9 cellular contexts compared by ENCODE assay signal in genomic region chrX:150546711-150547153, GRCh38. TPM values are rescaled to one million over a fixed set of nuclear protein-coding genes. Genes with fewer than 3 reads are reported as not detected.
DNase-seq lines count a peak whose midpoint lies in the region; ATAC-seq and TF ChIP-seq lines count a peak whose summit lies in the region.
"Had no signal": no experiment of that assay in that cellular context is flagged by ENCODE, and none has a peak within 500 bp of the region (broad histone marks: within the 10 kb centered on the region; RNA-seq: fewer than 3 reads in every experiment).

No MANE protein-coding gene starts in this region.

- H3K27ac ChIP-seq in dorsolateral prefrontal cortex = peak overlapping the region in 56 of 59 donors; percentile 23 to 93 (median 83)

- H3K27me3 Mint-ChIP-seq in CD14-positive monocyte (ENCODE audit: low read depth in 3 of 3) (no peaks in the 10 kb centered on the region), osteocyte (ENCODE audit: unreplicated experiment) (no peaks in the 10 kb centered on the region)

- CTCF ChIA-PET in HEK293T (lab: Yijun Ruan, JAX) = no interaction called here

- H3K36me3 Mint-ChIP-seq in CD14-positive monocyte (no peaks in the 10 kb centered on the region), osteocyte (ENCODE audit: unreplicated experiment) (no peaks in the 10 kb centered on the region)

- H3K9me3 Mint-ChIP-seq in CD14-positive monocyte = peaks cover 0 to 2% (median 0%) of the 10 kb centered on the region in 7 donors
- no peaks in the 10 kb centered on the region for H3K9me3 Mint-ChIP-seq in osteocyte (ENCODE audit: unreplicated experiment)

- DNase-seq in CD14-positive monocyte (ENCODE audit: low spot score) (peak; percentile 49), T-helper 1 cell (peak; percentile 13 to 38 (median 29)), dorsolateral prefrontal cortex (no peak), osteocyte (ENCODE audit: extremely low spot score, unreplicated experiment) (no peak), HEK293T (ENCODE audit: extremely low spot score) (no peak)
- DNase-seq: NCI-H146 had no signal

- H3K4me3 Mint-ChIP-seq in CD14-positive monocyte (peak overlapping the region; percentile 68 to 73), osteocyte (ENCODE audit: unreplicated experiment) (peak overlapping the region; percentile 29)

- peak overlapping the region in 4 of 59 donors; percentile 52 to 60 (median 57) for H3K4me3 ChIP-seq in dorsolateral prefrontal cortex

- H3K4me1 Mint-ChIP-seq in CD14-positive monocyte (peaks cover 30% of the 10 kb centered on the region), osteocyte (ENCODE audit: unreplicated experiment) (peaks cover 15% of the 10 kb centered on the region)

- peak overlapping the region; percentile 31 to 77 (median 60) for H3K27ac Mint-ChIP-seq in CD14-positive monocyte
- H3K27ac Mint-ChIP-seq in osteocyte (ENCODE audit: unreplicated experiment) = peak overlapping the region; percentile 44

- H3K27me3 ChIP-seq in dorsolateral prefrontal cortex = peaks cover 0 to 62% (median 9%) of the 10 kb centered on the region in 45 donors

- ATAC-seq in HG03139 (IDR thresholded peaks at IDR 0.05; ENCODE audit: unreplicated experiment) = no peak
- ATAC-seq in GM19351 (IDR thresholded peaks at IDR 0.05; ENCODE audit: unreplicated experiment) = no peak
- no peak for ATAC-seq in GM19035 (IDR thresholded peaks at IDR 0.05; ENCODE audit: unreplicated experiment)

- POLR2A ChIA-PET in HEK293T (lab: Yijun Ruan, JAX) = no interaction called here

- intact Hi-C loops in CD14-positive monocyte (cut with micrococcal nuclease) = no loop called here
- intact Hi-C loops in dorsolateral prefrontal cortex (cut with DNase I) = loop anchor here (2.0 to 10.0 kb wide), 3 partner anchors 22 to 182 kb away; partner anchors contain the start of genes MAMLD1 (in 1 of the 2) and MTM1 (in 1 of the 2)

- TF ChIP-seq CTCF in CD14-positive monocyte (IDR thresholded peaks at IDR 0.05) (no peak), dorsolateral prefrontal cortex (IDR thresholded peaks at IDR 0.05 in 54 of 56, conservative IDR thresholded peaks at IDR 0.05 in 2 of 56; ENCODE audit: low read depth in 1 of 56, partially characterized antibody in 56 of 56) (no peak), osteocyte (IDR thresholded peaks at IDR 0.05) (no peak)

TF ChIP-seq in HEK293T, 16 proteins besides CTCF, POLR2A, EP300 and RAD21:
- no peak for TF ChIP-seq NFRKB (IDR thresholded peaks at IDR 0.05)
- no peak for TF ChIP-seq PKNOX1 (IDR thresholded peaks at IDR 0.05)
- TF ChIP-seq BHLHE40 (IDR thresholded peaks at IDR 0.05; ENCODE audit: borderline replicate concordance) = no peak

RNA-seq across cellular contexts. Expression of gene MTM1, which starts 21.7 kb away (rescaled TPM):
- 10 to 100 TPM; 17.0 to 23.4 TPM for polyA plus RNA-seq in CD14-positive monocyte
- total RNA-seq in dorsolateral prefrontal cortex (10 to 100 TPM; 16.7 to 38.6 (median 25.0) TPM), osteocyte (6.7 and 10.2 TPM in 2 replicates)

Comparison
In these comparisons a context has a peak if more than half of its experiments do, and no peak if none do; other contexts are left out.
1. DNase-seq: peak in CD14-positive monocyte (single experiment) and T-helper 1 cell (5 of 5); none in dorsolateral prefrontal cortex (0 of 10), osteocyte (single experiment) and HEK293T (single experiment).
2. intact Hi-C loops: an anchor here in dorsolateral prefrontal cortex (2.0 to 10.0 kb wide); none called in CD14-positive monocyte.